Comparison of ENCODE assay signal across 11 cellular contexts in genomic region chr17:60615108-60615507, GRCh38.
"Had no signal": no experiment of that assay in that cellular context is flagged by ENCODE, and none has a peak within 500 bp of the region (broad histone marks: within the 10 kb centered on the region; RNA-seq: fewer than 3 reads in every experiment).

No MANE protein-coding gene starts in this region.

- H3K4me3 Mint-ChIP-seq: GM23338, H9, HFFc6 had no signal

- H3K4me2 ChIP-seq: GM23338 had no signal

- H3K9me3 Mint-ChIP-seq: HFFc6 had no signal

- H3K9ac ChIP-seq: GM23248 had no signal

- H3K9me3 ChIP-seq: HAP-1 had no signal

- ATAC-seq: GM23338, HCT116 had no signal

- H2AFZ ChIP-seq: GM23248, GM23338 had no signal

- DNase-seq: GM23248, GOT3, H7, H9, HCEC 1CT, HFFc6 had no signal

- FAIRE-seq: H1, H54 had no signal

- H3K4me1 Mint-ChIP-seq: GM23338, H9 had no signal

- H3K27ac ChIP-seq: GM23248 had no signal

- H3K4me3 ChIP-seq: GM23248, GM23338, HAP-1 had no signal

- H3K27ac Mint-ChIP-seq: GM23338, HFFc6 had no signal

- H3K36me3 ChIP-seq: HAP-1 had no signal
